Comparison of ENCODE assay signal across 1 cellular context in the genomic region with DNA sequence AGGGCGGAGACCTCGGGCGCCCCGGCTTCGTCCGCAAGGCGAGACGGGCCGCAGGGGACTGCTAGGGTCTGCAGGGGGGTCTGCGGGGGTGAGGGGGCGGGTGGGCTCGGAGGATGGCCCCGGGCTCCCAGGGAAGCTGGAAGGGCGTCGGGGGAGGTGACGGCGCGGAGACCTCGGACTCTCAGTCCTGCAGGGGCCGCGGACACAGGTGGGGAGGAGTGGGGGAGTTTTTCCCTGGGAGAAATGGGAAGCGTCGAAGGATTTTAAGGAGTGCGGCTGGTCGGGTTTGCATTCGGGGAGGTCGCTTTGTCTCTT.
TF ChIP-seq lines count a peak whose summit lies in the region.

No MANE protein-coding gene starts in this region.

TF ChIP-seq in GM12878, 131 proteins besides CTCF, POLR2A, EP300 and RAD21:
- TF ChIP-seq SREBF2 (IDR thresholded peaks at IDR 0.05; ENCODE audit: low read length) (no peak), FOS (IDR thresholded peaks at IDR 0.05; ENCODE audit: borderline replicate concordance, extremely low read depth, insufficient read length) (no peak)
